8 cellular contexts compared by ENCODE assay signal in genomic region chr10:13099666-13100348, GRCh38. TPM values are rescaled to one million over a fixed set of nuclear protein-coding genes. Genes with fewer than 3 reads are reported as not detected.
DNase-seq lines count a peak whose midpoint lies in the region; ATAC-seq and TF ChIP-seq lines count a peak whose summit lies in the region.

Gene OPTN (plus strand): TSS chr10:13100163. CDS start chr10:13109123, 8,960 bp downstream.

- H3K4me1 ChIP-seq in iPS-15b (ENCODE audit: control insufficient read depth, insufficient read depth, low read length) = no peaks in the 10 kb centered on the region
- H3K4me1 ChIP-seq in skeletal muscle satellite cell (ENCODE audit: control insufficient read depth, insufficient read depth, low read length) = peaks cover 15% of the 10 kb centered on the region

- no peaks in the 10 kb centered on the region for H3K36me3 ChIP-seq in iPS-15b (ENCODE audit: control insufficient read depth, insufficient read depth, low read length)
- peaks cover 5% of the 10 kb centered on the region for H3K36me3 ChIP-seq in skeletal muscle satellite cell (ENCODE audit: insufficient read depth, low read length)

- peaks cover 15% of the 10 kb centered on the region for H3K36me3 Mint-ChIP-seq in brain

- DNase-seq in GM13977 (ENCODE audit: low spot score) (peak; percentile 90), NCI-H1105 treated with DMSO at 0.1 percent for 48 hours (lab: John Stamatoyannopoulos, UW) (peak; percentile 59), UCSD-AML1 (lab: John Stamatoyannopoulos, UW; ENCODE audit: unreplicated experiment) (peak; percentile 90), SKM-1 treated with dmso at 0.1 percent for 144 hours (lab: John Stamatoyannopoulos, UW; ENCODE audit: unreplicated experiment) (no peak)

- no peaks in the 10 kb centered on the region for H3K9me3 ChIP-seq in iPS-15b (ENCODE audit: control insufficient read depth, insufficient read depth, low read length)
- H3K9me3 ChIP-seq in skeletal muscle satellite cell (replicated peaks; ENCODE audit: low read length) = no peaks in the 10 kb centered on the region

- H3K4me3 ChIP-seq in iPS-15b (ENCODE audit: low read depth, low read length) = peak within 1 kb of the TSS; percentile 89
- peak within 1 kb of the TSS; percentile 78 for H3K4me3 ChIP-seq in skeletal muscle satellite cell (ENCODE audit: low read length)

- TF ChIP-seq CTCF in GM13977 (IDR thresholded peaks at IDR 0.05; ENCODE audit: extremely low read depth, insufficient read depth, missing control alignments) (peak; percentile 76), brain (conservative IDR thresholded peaks at IDR 0.05) (peak; percentile 65 to 69)

- H3K27me3 Mint-ChIP-seq in brain = peaks cover 6% of the 10 kb centered on the region

- peak within 1 kb of the TSS; percentile 89 for H3K4me2 ChIP-seq in skeletal muscle satellite cell (ENCODE audit: low read length)

- H3K9me3 Mint-ChIP-seq in brain = no peaks in the 10 kb centered on the region

- H3K4me3 Mint-ChIP-seq in brain = peak within 1 kb of the TSS; percentile 93 to 99 (median 96)

- peak within 1 kb of the TSS; percentile 94 to 100 (median 98) for H3K27ac Mint-ChIP-seq in brain

- in situ Hi-C loops in GM13977 (cut with MboI; ENCODE audit: low pct_unique_long_range_greater_than_20kb, low sequenced_read_pairs, unreplicated experiment) = loop anchor here (25.0 kb wide), 1 partner anchor 838 kb away; no protein-coding TSS in a partner anchor

- peak within 1 kb of the TSS; percentile 41 for H3K9ac ChIP-seq in iPS-15b (ENCODE audit: low read depth, low read length)
- H3K9ac ChIP-seq in skeletal muscle satellite cell (ENCODE audit: low read depth, low read length) = peak within 1 kb of the TSS; percentile 92

- H3K4me1 Mint-ChIP-seq in brain = peaks cover 35% of the 10 kb centered on the region

- H3K27me3 ChIP-seq in iPS-15b (ENCODE audit: control insufficient read depth, insufficient read depth, low read length) (no peaks in the 10 kb centered on the region), skeletal muscle satellite cell (ENCODE audit: control insufficient read depth, insufficient read depth, low read length) (no peaks in the 10 kb centered on the region)

- peak; percentile 60 for ATAC-seq in HG02623 (IDR thresholded peaks at IDR 0.05; ENCODE audit: unreplicated experiment)

RNA-seq across cellular contexts. Expression of gene OPTN, which starts in this region (rescaled TPM):
- 58.3 TPM for polyA plus RNA-seq in brain (ENCODE audit: insufficient read depth, low read depth, low replicate concordance)
- total RNA-seq in skeletal muscle satellite cell (2012; rRNA removed) = 33.9 and 55.5 TPM in 2 replicates
